19 cellular contexts compared by ENCODE assay signal in genomic region chr5:36669015-36669651, GRCh38.
DNase-seq lines count a peak whose midpoint lies in the region; ATAC-seq and TF ChIP-seq lines count a peak whose summit lies in the region.
"Had no signal": no experiment of that assay in that cellular context is flagged by ENCODE, and none has a peak within 500 bp of the region (broad histone marks: within the 10 kb centered on the region; RNA-seq: fewer than 3 reads in every experiment).

No MANE protein-coding gene starts in this region.

- no peaks in the 10 kb centered on the region for H3K9me3 Mint-ChIP-seq in Caco-2 (ENCODE audit: unreplicated experiment)
- no peaks in the 10 kb centered on the region for H3K9me3 Mint-ChIP-seq in nephron progenitor cell

- DNase-seq in Caco-2 (no peak), heart left ventricle (peak in 1 of 5 donors; percentile 36), nephron progenitor cell (no peak), left colon (no peak), dermis blood vessel endothelial cell (no peak), ureter (ENCODE audit: low spot score) (no peak), GM10266 (ENCODE audit: extremely low spot score) (no peak)
- DNase-seq: COR-L47, DMS53, NCI-H1436, NCI-H2081, NCI-H2227 treated with DMSO at 0.1 percent for 48 hours, NCI-H526 treated with DMSO at 0.1 percent for 48 hours, PC-3 had no signal

- H3K36me3 ChIP-seq in Caco-2 (ENCODE audit: control insufficient read depth, insufficient read depth, low read length) (peaks cover 2% of the 10 kb centered on the region; the same call in 1 of the 2 replicates), heart left ventricle (peaks cover 0 to 29% (median 6%) of the 10 kb centered on the region in 9 donors)
- H3K36me3 ChIP-seq: HAP-1 had no signal

- H3K27me3 Mint-ChIP-seq in Caco-2 (ENCODE audit: insufficient read depth, unreplicated experiment), result no peaks in the 10 kb centered on the region
- H3K27me3 Mint-ChIP-seq in nephron progenitor cell (ENCODE audit: low read depth, poor library complexity), result peaks cover 6% of the 10 kb centered on the region

- TF ChIP-seq CTCF in Caco-2 (IDR thresholded peaks at IDR 0.05; ENCODE audit: insufficient read depth in 1 of 2, low read depth in 1 of 2, low read length in 1 of 2, severe bottlenecking in 1 of 2, unreplicated experiment in 1 of 2), result no peak
- no peak for TF ChIP-seq CTCF in heart left ventricle (IDR thresholded peaks at IDR 0.05)
- TF ChIP-seq CTCF in nephron progenitor cell (IDR thresholded peaks at IDR 0.05), result no peak
- no peak for TF ChIP-seq CTCF in GM10266 (IDR thresholded peaks at IDR 0.05; ENCODE audit: control insufficient read depth, insufficient read depth, low read depth, missing control alignments)

- H3K4me3 Mint-ChIP-seq in Caco-2 (ENCODE audit: unreplicated experiment) (no peak overlapping the region), nephron progenitor cell (no peak overlapping the region)

- H3K4me3 ChIP-seq in Caco-2 (ENCODE audit: low read depth, low read length) (no peak overlapping the region), heart left ventricle (no peak overlapping the region)
- H3K4me3 ChIP-seq: A549, GM12878, HAP-1 had no signal

- POLR2A ChIA-PET in Caco-2 (lab: Charles Lee), result no interaction called here

- H3K27ac ChIP-seq in angular gyrus (ENCODE audit: low read depth, low read length) (peak overlapping the region; percentile 19), heart left ventricle (peak overlapping the region in 8 of 12 donors; percentile 24 to 75 (median 50))
- H3K27ac ChIP-seq: A549, C4-2B had no signal

- CTCF ChIA-PET in Caco-2 (lab: Charles Lee), result no interaction called here

- no TSS peak for BruUV-seq in Caco-2 (replicated peaks; lab: Mats Ljungman, UMichigan)

- peak; percentile 37 to 79 (median 76) for ATAC-seq in heart left ventricle
- ATAC-seq in left colon, result no peak
- ATAC-seq: A549, GM12878, PC-3 had no signal

- H3K27me3 ChIP-seq in Caco-2 (replicated peaks; ENCODE audit: control insufficient read depth, insufficient read depth, low read length) (no peaks in the 10 kb centered on the region), heart left ventricle (no peaks in the 10 kb centered on the region)

- H3K9me3 ChIP-seq in Caco-2, result no peaks in the 10 kb centered on the region
- H3K9me3 ChIP-seq in heart left ventricle, result no peaks in the 10 kb centered on the region
- H3K9me3 ChIP-seq: A549, HAP-1 had no signal

- WGBS in heart left ventricle, 4 donors, result 49 to 55% (median 52%) methylated on average over 13 of the region's 13 CpGs

- H3K4me1 Mint-ChIP-seq in Caco-2 (ENCODE audit: low read depth, unreplicated experiment) (peaks cover 33% of the 10 kb centered on the region), nephron progenitor cell (peaks cover 33% of the 10 kb centered on the region)

- peaks cover 53% of the 10 kb centered on the region for H3K4me1 ChIP-seq in Caco-2
- peaks cover 0 to 30% (median 4%) of the 10 kb centered on the region in 12 donors for H3K4me1 ChIP-seq in heart left ventricle
- H3K4me1 ChIP-seq: A549, HAP-1 had no signal

- H3K27ac Mint-ChIP-seq in Caco-2 (ENCODE audit: unreplicated experiment) (peak overlapping the region; percentile 55), nephron progenitor cell (peak overlapping the region; percentile 78)

- no peak for TF ChIP-seq POLR2A in heart left ventricle (IDR thresholded peaks at IDR 0.05)

- H3K36me3 Mint-ChIP-seq in Caco-2 (ENCODE audit: insufficient read depth, unreplicated experiment), result peaks cover 51% of the 10 kb centered on the region
- no peaks in the 10 kb centered on the region for H3K36me3 Mint-ChIP-seq in nephron progenitor cell (ENCODE audit: low read depth)

- intact Hi-C loops in Caco-2 (cut with micrococcal nuclease; ENCODE audit: unreplicated experiment), result no loop called here
- intact Hi-C loops in heart left ventricle (cut with DNase I), result loop anchor here in 1 of 10 donors (5.0 kb wide), 1 partner anchor 57 kb away; no protein-coding TSS in a partner anchor
- intact Hi-C loops in left colon (cut with DNase I, micrococcal nuclease), result no loop called here
